Comparison of ENCODE assay signal across 20 cellular contexts in genomic region chr1:114082047-114082630, GRCh38.
DNase-seq lines count a peak whose midpoint lies in the region; ATAC-seq, FAIRE-seq and TF ChIP-seq lines count a peak whose summit lies in the region.
"Had no signal": no experiment of that assay in that cellular context is flagged by ENCODE, and none has a peak within 500 bp of the region (broad histone marks: within the 10 kb centered on the region; RNA-seq: fewer than 3 reads in every experiment).

No MANE protein-coding gene starts in this region.

- TF ChIP-seq POLR2A in breast epithelium (IDR thresholded peaks at IDR 0.05) (no peak), K562 (conservative IDR thresholded peaks at IDR 0.05) (no peak), sigmoid colon (IDR thresholded peaks at IDR 0.05) (no peak), gastroesophageal sphincter (IDR thresholded peaks at IDR 0.05) (no peak)

- no peak overlapping the region for H2BK15ac ChIP-seq in mesendoderm (replicated peaks; ENCODE audit: low read depth)

- no peak overlapping the region for H2AK5ac ChIP-seq in mesendoderm (ENCODE audit: low read length)

- no peak for FAIRE-seq in K562 (lab: Jason Lieb, UNC)
- FAIRE-seq: GM12878 had no signal

- peak overlapping the region; percentile 22 for H3K56ac ChIP-seq in mesendoderm (ENCODE audit: low read length)

- H3K4me3 ChIP-seq in mammary epithelial cell (replicated peaks in 1 of 3; ENCODE audit: insufficient read depth in 1 of 3, low read depth in 2 of 3, low read length in 3 of 3) (no peak overlapping the region), breast epithelium (no peak overlapping the region), K562 (no peak overlapping the region), mesendoderm (ENCODE audit: low read length) (no peak overlapping the region), sigmoid colon (no peak overlapping the region), gastroesophageal sphincter (no peak overlapping the region)
- H3K4me3 ChIP-seq: GM12878 had no signal

- no peak overlapping the region for H3K23ac ChIP-seq in mesendoderm (ENCODE audit: low read length)

- H4K8ac ChIP-seq in mesendoderm (ENCODE audit: low read depth, low read length): no peak overlapping the region

- H3K79me2 ChIP-seq in mammary epithelial cell (ENCODE audit: insufficient read depth, low read length) (no peaks in the 10 kb centered on the region), K562 (ENCODE audit: control insufficient read depth, insufficient read depth, low read length) (no peaks in the 10 kb centered on the region), mesendoderm (ENCODE audit: control insufficient read depth, insufficient read depth, low read length) (no peaks in the 10 kb centered on the region)

- H2BK5ac ChIP-seq in mesendoderm (ENCODE audit: low read length): no peak overlapping the region

- H3K18ac ChIP-seq in mesendoderm (ENCODE audit: low read length): no peak overlapping the region

- H3K4me2 ChIP-seq in mammary epithelial cell (ENCODE audit: insufficient read depth, low read depth, low read length) (no peak overlapping the region), K562 (ENCODE audit: insufficient read depth, low read length) (no peak overlapping the region), mesendoderm (ENCODE audit: low read length) (no peak overlapping the region)

- CTCF ChIA-PET in mammary epithelial cell (lab: Charles Lee; ENCODE audit: low non-redundant PET) (no interaction called here), K562 (lab: Yijun Ruan, JAX; ENCODE audit: low intra/inter-chr PET ratio) (no interaction called here)

- intact Hi-C loops in mammary epithelial cell (cut with micrococcal nuclease): no loop called here
- intact Hi-C loops in breast epithelium (cut with DNase I; ENCODE audit: low total_unique reads): no loop called here
- intact Hi-C loops in K562 (cut with micrococcal nuclease): no loop called here
- intact Hi-C loops in sigmoid colon (cut with DNase I): no loop called here

- no peak for TF ChIP-seq RAD21 in K562 (CRISPR knock-in tag; conservative IDR thresholded peaks at IDR 0.05 in 1 of 2, IDR thresholded peaks at IDR 0.05 in 1 of 2)

- POLR2A ChIA-PET in K562 (lab: Yijun Ruan, JAX): interaction anchor here (0.6 to 2.2 kb wide), 7 partner anchors 10 to 345 kb away, joined by 3 to 9 read pairs (median 3); no protein-coding TSS in a partner anchor

- H3K4ac ChIP-seq in mesendoderm (ENCODE audit: low read depth, low read length): no peak overlapping the region

- no peak overlapping the region for H3K9ac ChIP-seq in mammary epithelial cell (ENCODE audit: insufficient read depth, low read length)
- no peak overlapping the region for H3K9ac ChIP-seq in K562 (ENCODE audit: insufficient read depth in 1 of 2, low read depth in 2 of 2, low read length in 2 of 2)
- no peak overlapping the region for H3K9ac ChIP-seq in mesendoderm (ENCODE audit: low read length)

- H2BK120ac ChIP-seq in mesendoderm (ENCODE audit: low read depth, low read length): no peak overlapping the region

- DNase-seq in mammary epithelial cell (no peak), breast epithelium (ENCODE audit: low spot score in 2 of 2) (no peak), K562 (ENCODE audit: extremely low read depth in 1 of 4, low spot score in 3 of 4) (no peak), mesendoderm (no peak), sigmoid colon (no peak), NCI-H1105 treated with DMSO at 0.1 percent for 48 hours (lab: John Stamatoyannopoulos, UW) (no peak), activated gamma-delta T cell treated with Interleukin-2 at 50 U/mL for 16 hours (no peak)
- DNase-seq: 8988T; CD4-positive, alpha-beta memory T cell; GDM1; KBM-7; NCI-H1436; NCI-H2029 treated with DMSO at 0.1 percent for 48 hours; NCI-H2171 treated with DMSO at 0.1 percent for 48 hours; NCI-H446 treated with DMSO at 0.1 percent for 48 hours; NCI-H748 treated with DMSO at 0.1 percent for 48 hours; SHP77 had no signal

- H3K36me3 ChIP-seq in mammary epithelial cell (ENCODE audit: insufficient read depth, low read length) (no peaks in the 10 kb centered on the region), breast epithelium (no peaks in the 10 kb centered on the region), K562 (ENCODE audit: control insufficient read depth, insufficient read depth, low read length) (no peaks in the 10 kb centered on the region), mesendoderm (ENCODE audit: control insufficient read depth, insufficient read depth, low read length) (no peaks in the 10 kb centered on the region), sigmoid colon (no peaks in the 10 kb centered on the region), gastroesophageal sphincter (no peaks in the 10 kb centered on the region)

- TF ChIP-seq EP300 in K562 (IDR thresholded peaks at IDR 0.05; ENCODE audit: low read length) (no peak), sigmoid colon (IDR thresholded peaks at IDR 0.05) (no peak), gastroesophageal sphincter (IDR thresholded peaks at IDR 0.05) (no peak)

- TF ChIP-seq CTCF in mammary epithelial cell (conservative IDR thresholded peaks at IDR 0.05 in 1 of 2, IDR thresholded peaks at IDR 0.05 in 1 of 2; ENCODE audit: extremely low read depth in 1 of 2, insufficient read depth in 1 of 2, low read depth in 1 of 2, low read length in 2 of 2): no peak
- TF ChIP-seq CTCF in breast epithelium (IDR thresholded peaks at IDR 0.05): no peak
- no peak for TF ChIP-seq CTCF in K562 (IDR thresholded peaks at IDR 0.05 in 2 of 3, conservative IDR thresholded peaks at IDR 0.05 in 1 of 3; ENCODE audit: insufficient read depth in 2 of 3, low read depth in 1 of 3, low read length in 3 of 3)
- no peak for TF ChIP-seq CTCF in sigmoid colon (IDR thresholded peaks at IDR 0.05)
- TF ChIP-seq CTCF in gastroesophageal sphincter (IDR thresholded peaks at IDR 0.05): no peak

- no peaks in the 10 kb centered on the region for H3K9me3 ChIP-seq in mammary epithelial cell (replicated peaks; ENCODE audit: insufficient read depth, low read length)
- H3K9me3 ChIP-seq in breast epithelium: no peaks in the 10 kb centered on the region
- H3K9me3 ChIP-seq in K562 (replicated peaks; ENCODE audit: control insufficient read depth, insufficient read depth, low read depth, low read length): no peaks in the 10 kb centered on the region
- no peaks in the 10 kb centered on the region for H3K9me3 ChIP-seq in sigmoid colon
- no peaks in the 10 kb centered on the region for H3K9me3 ChIP-seq in gastroesophageal sphincter

- no peaks in the 10 kb centered on the region for H3K27me3 ChIP-seq in mammary epithelial cell (ENCODE audit: insufficient read depth, low read length)
- H3K27me3 ChIP-seq in breast epithelium: no peaks in the 10 kb centered on the region
- H3K27me3 ChIP-seq in K562 (ENCODE audit: control insufficient read depth in 2 of 2, insufficient read depth in 2 of 2, low read length in 2 of 2): peaks cover 2 to 20% of the 10 kb centered on the region in 2 experiments; a peak in 4 of 5 replicates
- peaks cover 2% of the 10 kb centered on the region for H3K27me3 ChIP-seq in mesendoderm (ENCODE audit: insufficient read depth, low read length, poor library complexity)
- no peaks in the 10 kb centered on the region for H3K27me3 ChIP-seq in sigmoid colon
- no peaks in the 10 kb centered on the region for H3K27me3 ChIP-seq in gastroesophageal sphincter

- in situ Hi-C loops in mammary epithelial cell (cut with MboI; ENCODE audit: low sequenced_read_pairs in 2 of 2): no loop called here
- in situ Hi-C loops in K562 (cut with MboI): no loop called here

- 78% methylated on average over 7 of the region's 7 CpGs for WGBS in mammary epithelial cell (ENCODE audit: low coverage, missing lambda C conversion rate)
- 16% methylated on average over 7 of the region's 7 CpGs for WGBS in K562 (ENCODE audit: insufficient coverage, low coverage, missing lambda C conversion rate)
- WGBS in mesendoderm (ENCODE audit: extremely low coverage, insufficient coverage, low lambda C conversion rate): no CpG with 5 or more reads among the region's 7 CpGs
- 66 to 69% methylated on average over 7 of the region's 7 CpGs for WGBS in sigmoid colon, 2 donors
- WGBS in gastroesophageal sphincter (ENCODE audit: low coverage in 1 of 2), 2 donors: 39 to 70% methylated on average over 4 to 5 of the region's 7 CpGs

- dilution Hi-C loops in mammary epithelial cell (cut with HindIII; ENCODE audit: low sequenced_read_pairs): no loop called here

- peak overlapping the region; percentile 9 for H3K27ac ChIP-seq in mammary epithelial cell (ENCODE audit: insufficient read depth, low read depth, low read length)
- peak overlapping the region in 1 of 2 donors; percentile 38 for H3K27ac ChIP-seq in breast epithelium
- no peak overlapping the region for H3K27ac ChIP-seq in K562 (ENCODE audit: extremely low read depth, low read depth, low read length)
- H3K27ac ChIP-seq in mesendoderm (ENCODE audit: low read depth, low read length): no peak overlapping the region
- H3K27ac ChIP-seq in sigmoid colon: peak overlapping the region in 3 of 4 donors; percentile 33 to 45 (median 39)
- peak overlapping the region in 1 of 4 donors; percentile 38 for H3K27ac ChIP-seq in gastroesophageal sphincter

- no peak overlapping the region for H4K5ac ChIP-seq in mesendoderm (ENCODE audit: low read length)

- no peaks in the 10 kb centered on the region for H3K9me1 ChIP-seq in K562 (ENCODE audit: control insufficient read depth, insufficient read depth, low read length)

- BruUV-seq in mammary epithelial cell (replicated peaks; lab: Mats Ljungman, UMichigan) (no TSS peak), K562 (replicated peaks; lab: Mats Ljungman, UMichigan) (no TSS peak)

- ATAC-seq in K562 (no peak), gastroesophageal sphincter (no peak)
- ATAC-seq: GM12878, Panc1 had no signal

- H2AFZ ChIP-seq in mammary epithelial cell (ENCODE audit: low read depth, low read length) (no peak overlapping the region), K562 (ENCODE audit: low read depth, low read length) (peak overlapping the region; percentile 63)

- H4K20me1 ChIP-seq in mammary epithelial cell (ENCODE audit: insufficient read depth, low read length) (no peaks in the 10 kb centered on the region), K562 (replicated peaks; ENCODE audit: control insufficient read depth, insufficient read depth, low read length) (no peaks in the 10 kb centered on the region)

- H3K79me1 ChIP-seq in mesendoderm (ENCODE audit: low read length): no peaks in the 10 kb centered on the region

- H3K4me1 ChIP-seq in mammary epithelial cell (ENCODE audit: insufficient read depth, low read length) (peaks cover 14% of the 10 kb centered on the region), breast epithelium (no peaks in the 10 kb centered on the region), K562 (replicated peaks in 1 of 2; ENCODE audit: control insufficient read depth in 2 of 2, insufficient read depth in 2 of 2, low read length in 2 of 2) (peaks cover 14 to 30% of the 10 kb centered on the region in 2 experiments; a peak in 4 of 5 replicates), mesendoderm (ENCODE audit: control insufficient read depth, low read depth, low read length) (peaks cover 11% of the 10 kb centered on the region), sigmoid colon (peaks cover 0 to 21% (median 20%) of the 10 kb centered on the region in 4 donors), gastroesophageal sphincter (peaks cover 0 to 20% (median 0%) of the 10 kb centered on the region in 3 donors)

Comparison
In these comparisons a context has a peak if more than half of its experiments do, and no peak if none do; other contexts are left out.
1. H3K27ac ChIP-seq: peak in mammary epithelial cell (single experiment) and sigmoid colon (3 of 4); none in K562 (single experiment) and mesendoderm (single experiment).